32 cellular contexts compared by ENCODE assay signal in the genomic region with DNA sequence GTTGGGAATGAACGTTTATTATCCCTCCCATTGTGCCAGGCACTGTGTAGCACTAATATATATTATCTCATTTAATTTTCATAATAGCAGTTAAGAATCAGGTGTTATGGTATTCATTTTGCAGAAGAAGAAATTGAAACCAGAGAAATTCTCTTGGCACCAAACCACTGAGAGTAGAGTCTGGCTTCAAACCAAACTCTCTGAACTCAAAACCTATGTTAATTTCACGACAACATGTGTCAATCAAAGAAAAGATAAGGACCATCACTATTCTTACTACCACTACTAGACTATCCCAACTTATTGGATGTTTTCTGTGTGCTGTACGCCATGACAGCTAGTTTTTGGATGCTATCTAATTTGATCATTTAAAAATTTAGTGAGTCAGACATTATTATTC.
"Had no signal": no experiment of that assay in that cellular context is flagged by ENCODE, and none has a peak within 500 bp of the region (broad histone marks: within the 10 kb centered on the region; RNA-seq: fewer than 3 reads in every experiment).

No MANE protein-coding gene starts in this region.

- ATAC-seq: Panc1, Right ventricle myocardium inferior, SK-N-SH treated with all-trans-retinoic acid at 6 μM for 48 hours, T-cell had no signal

- DNase-seq: Karpas-422, NCI-H1048, NCI-H1092 treated with DMSO at 0.1 percent for 48 hours, NCI-H1105 treated with DMSO at 0.1 percent for 48 hours, NCI-H1417, NCI-H1436, NCI-H146, NCI-H1694 treated with DMSO at 0.1 percent for 48 hours, NCI-H187 treated with DMSO at 0.1 percent for 48 hours, NCI-H2029, NCI-H2081, NCI-H2107, NCI-H2171, NCI-H226, NCI-H446 treated with DMSO at 0.1 percent for 48 hours, NCI-H510A, NCI-H524, NCI-H526, NCI-H69, NCI-H748 treated with DMSO at 0.1 percent for 48 hours, NCI-H82, PC-9, SHP77, SIG-M5, SJCRH30, T-cell had no signal

- H3K9me3 ChIP-seq: SJCRH30 had no signal

- H2AFZ ChIP-seq: PC-9 had no signal

- H3K27me3 ChIP-seq: SJCRH30 had no signal

- FAIRE-seq: RCC 7860 had no signal

- H3K27ac ChIP-seq: PC-9, RWPE1, SJCRH30, SK-N-MC had no signal

- H3K4me2 ChIP-seq: PC-9 had no signal

- H3K36me3 ChIP-seq: SJCRH30 had no signal

- H3K4me3 ChIP-seq: PC-9, SJCRH30, SK-N-MC had no signal
